In the genomic region with DNA sequence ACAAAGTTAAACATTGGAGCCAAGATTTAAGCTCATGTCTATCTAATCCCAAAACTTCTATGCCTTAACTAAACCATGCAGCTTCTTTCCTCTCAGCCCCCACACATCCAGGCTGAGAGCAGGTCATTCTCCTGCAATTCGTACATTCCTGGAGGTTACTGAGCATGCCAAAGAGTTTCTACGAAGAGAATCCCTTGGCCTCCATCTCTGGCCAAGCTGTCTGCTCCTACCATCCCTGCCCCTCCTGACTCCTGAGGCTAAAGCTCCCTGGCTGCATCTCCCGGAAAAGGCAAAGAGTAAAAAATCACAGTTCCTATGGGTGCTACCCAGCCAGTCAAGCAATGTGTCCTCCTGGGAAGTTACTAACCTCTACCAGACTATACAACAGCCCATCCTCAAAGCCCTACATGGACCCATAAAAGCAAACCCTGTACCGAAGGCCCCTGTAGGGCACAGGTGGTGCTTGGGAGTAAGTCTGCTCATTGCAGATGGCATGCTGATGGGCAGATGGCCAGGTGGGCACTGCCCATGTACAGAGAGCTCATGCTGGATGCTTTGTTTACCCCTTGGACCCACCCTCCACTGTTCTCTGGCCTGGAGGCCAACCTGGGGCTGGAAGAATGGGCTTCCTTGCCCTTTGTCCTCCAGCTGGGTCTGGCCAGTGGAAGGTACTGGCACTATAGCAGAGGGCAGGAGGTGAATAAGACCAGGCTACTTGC, we compare ENCODE assay signal across 22 cellular contexts.
DNase-seq lines count a peak whose midpoint lies in the region; ATAC-seq, FAIRE-seq and TF ChIP-seq lines count a peak whose summit lies in the region.
"Had no signal": no experiment of that assay in that cellular context is flagged by ENCODE, and none has a peak within 500 bp of the region (broad histone marks: within the 10 kb centered on the region; RNA-seq: fewer than 3 reads in every experiment).

No MANE protein-coding gene starts in this region.

- H3K4me3 ChIP-seq in A549 (no peak overlapping the region), cardiac fibroblast (replicated peaks in 1 of 2; ENCODE audit: low read depth in 2 of 2, low read length in 2 of 2) (no peak overlapping the region)
- H3K4me3 ChIP-seq: dorsolateral prefrontal cortex, uterus had no signal

- peak overlapping the region; percentile 70 for H3K4me2 ChIP-seq in A549

- TF ChIP-seq CTCF in A549 (IDR thresholded peaks at IDR 0.05) = no peak
- no peak for TF ChIP-seq CTCF in cardiac fibroblast (IDR thresholded peaks at IDR 0.05; ENCODE audit: low read depth, low read length)
- TF ChIP-seq CTCF in nephron progenitor cell (IDR thresholded peaks at IDR 0.05) = no peak

- POLR2A ChIA-PET in A549 (lab: Yijun Ruan, JAX) = interaction anchor here (0.9 kb wide), 1 partner anchor 455 kb away, joined by 3 read pairs; no protein-coding TSS in a partner anchor

- H3K4me1 ChIP-seq in A549 = peaks cover 31% of the 10 kb centered on the region

- TF ChIP-seq RAD21 in A549 (conservative IDR thresholded peaks at IDR 0.05 in 1 of 2, IDR thresholded peaks at IDR 0.05 in 1 of 2) = no peak

- H3K27ac Mint-ChIP-seq in nephron progenitor cell = peak overlapping the region; percentile 32
- H3K27ac Mint-ChIP-seq: activated CD8-positive, alpha-beta memory T cell treated with anti-CD3 and anti-CD28 coated beads, Interleukin-2, amount 10 ng/mL, durations not matched to agents 7 days and 5 days; activated naive CD8-positive, alpha-beta T cell; natural killer cell treated with Interleukin-12 subunit alpha and Interleukin-12 subunit beta and Interleukin-15 and Interleukin-18, amount 100 ng/mL, for 72 hours had no signal

- H3K4me3 Mint-ChIP-seq in nephron progenitor cell = no peak overlapping the region
- H3K4me3 Mint-ChIP-seq: activated CD8-positive, alpha-beta memory T cell treated with anti-CD3 and anti-CD28 coated beads, Interleukin-2, amount 10 ng/mL, durations not matched to agents 7 days and 5 days; activated naive CD8-positive, alpha-beta T cell; natural killer cell treated with Interleukin-12 subunit alpha and Interleukin-12 subunit beta and Interleukin-15 and Interleukin-18, amount 100 ng/mL, for 72 hours had no signal

- ATAC-seq in A549 = peak; percentile 9 to 11; a peak in 3 of 6 replicates
- ATAC-seq: activated CD8-positive, alpha-beta memory T cell treated with anti-CD3 and anti-CD28 coated beads, Interleukin-2, amount 10 ng/mL, durations not matched to agents 7 days and 5 days; left colon had no signal

- 76% methylated on average over 4 of the region's 4 CpGs for WGBS in A549 (ENCODE audit: missing lambda C conversion rate)

- H3K27ac ChIP-seq in A549 = peak overlapping the region; percentile 84 to 90
- H3K27ac ChIP-seq: dorsolateral prefrontal cortex had no signal

- no peaks in the 10 kb centered on the region for H3K9me3 Mint-ChIP-seq in nephron progenitor cell
- H3K9me3 Mint-ChIP-seq: natural killer cell treated with Interleukin-12 subunit alpha and Interleukin-12 subunit beta and Interleukin-15 and Interleukin-18, amount 100 ng/mL, for 72 hours had no signal

- no peak for DNase-seq in A549 (ENCODE audit: low read depth in 1 of 2, low spot score in 1 of 2)
- no peak for DNase-seq in HTR-8/SVneo (ENCODE audit: insufficient read length, low spot score)
- peak; percentile 51 to 68 for DNase-seq in cardiac fibroblast (ENCODE audit: low read depth in 2 of 2)
- DNase-seq in nephron progenitor cell = no peak
- no peak for DNase-seq in H54 (ENCODE audit: insufficient read length, low spot score)
- no peak for DNase-seq in NCI-H187 (lab: John Stamatoyannopoulos, UW)
- no peak for DNase-seq in NCI-H146 treated with DMSO at 0.1 percent for 48 hours (lab: John Stamatoyannopoulos, UW; ENCODE audit: unreplicated experiment)
- DNase-seq in NCI-H2107 (lab: John Stamatoyannopoulos, UW) = no peak
- DNase-seq: activated CD8-positive, alpha-beta memory T cell treated with anti-CD3 and anti-CD28 coated beads, Interleukin-2, amount 10 ng/mL, durations not matched to agents 7 days and 5 days; DND-41; dorsolateral prefrontal cortex; NCI-H1105 treated with DMSO at 0.1 percent for 48 hours; NCI-H748 treated with DMSO at 0.1 percent for 48 hours; SIG-M5; stimulated activated CD4-positive, alpha-beta T cell treated with anti-CD3 and anti-CD28 coated beads, Interleukin-12 subunit alpha, Interleukin-12 subunit beta, amount 100 ng/mL, for 4 hours had no signal

- H3K27me3 Mint-ChIP-seq in nephron progenitor cell (ENCODE audit: low read depth, poor library complexity) = peaks cover 16% of the 10 kb centered on the region

- H3K4me1 Mint-ChIP-seq in nephron progenitor cell = peaks cover 51% of the 10 kb centered on the region
- H3K4me1 Mint-ChIP-seq: activated CD8-positive, alpha-beta memory T cell treated with anti-CD3 and anti-CD28 coated beads, Interleukin-2, amount 10 ng/mL, durations not matched to agents 7 days and 5 days had no signal

- no peaks in the 10 kb centered on the region for H3K36me3 Mint-ChIP-seq in nephron progenitor cell (ENCODE audit: low read depth)
- H3K36me3 Mint-ChIP-seq: activated CD8-positive, alpha-beta memory T cell treated with anti-CD3 and anti-CD28 coated beads, Interleukin-2, amount 10 ng/mL, durations not matched to agents 7 days and 5 days; activated naive CD8-positive, alpha-beta T cell; natural killer cell treated with Interleukin-12 subunit alpha and Interleukin-12 subunit beta and Interleukin-15 and Interleukin-18, amount 100 ng/mL, for 72 hours had no signal

- FAIRE-seq in A549 (lab: Jason Lieb, UNC) (no peak), HTR-8/SVneo (lab: Jason Lieb, UNC) (peak; percentile 66), H54 (lab: Jason Lieb, UNC) (no peak)
- FAIRE-seq: frontal cortex, GM12892, GM19239 had no signal

- no peak for TF ChIP-seq EP300 in A549 (IDR thresholded peaks at IDR 0.05)

- no peak for TF ChIP-seq POLR2A in A549 (IDR thresholded peaks at IDR 0.05; ENCODE audit: low read length)
- TF ChIP-seq POLR2A in H54 (IDR thresholded peaks at IDR 0.05; ENCODE audit: low read depth, low read length) = no peak

- H3K9me3 ChIP-seq in A549 = no peaks in the 10 kb centered on the region
- H3K9me3 ChIP-seq: uterus had no signal

- CTCF ChIA-PET in A549 (lab: Yijun Ruan, JAX) = interaction anchor here (1.0 to 1.5 kb wide), 6 partner anchors 8 to 191 kb away, joined by 3 to 6 read pairs (median 4); no protein-coding TSS in a partner anchor

TF ChIP-seq in A549, 52 proteins besides CTCF, POLR2A, EP300 and RAD21:
- TF ChIP-seq ZFP36 (IDR thresholded peaks at IDR 0.05; ENCODE audit: borderline replicate concordance, partially characterized antibody) = no peak

Comparison
In these comparisons a context has a peak if more than half of its experiments do, and no peak if none do; other contexts are left out.
1. DNase-seq: peak in cardiac fibroblast (2 of 2); none in A549 (0 of 2), HTR-8/SVneo (single experiment), nephron progenitor cell (single experiment), H54 (single experiment), NCI-H187 (0 of 2), NCI-H146 treated with DMSO at 0.1 percent for 48 hours (single experiment) and NCI-H2107 (single experiment).